In genomic region chr17:17933775-17934174, GRCh38 we compare ENCODE assay signal across 22 cellular contexts. TPM values are rescaled to one million over a fixed set of nuclear protein-coding genes. Genes with fewer than 3 reads are reported as not detected.
DNase-seq lines count a peak whose midpoint lies in the region; ATAC-seq and TF ChIP-seq lines count a peak whose summit lies in the region.
"Had no signal": no experiment of that assay in that cellular context is flagged by ENCODE, and none has a peak within 500 bp of the region (broad histone marks: within the 10 kb centered on the region; RNA-seq: fewer than 3 reads in every experiment).

No MANE protein-coding gene starts in this region.

- peak overlapping the region in 5 of 7 donors; percentile 21 to 94 (median 75) for H3K27ac Mint-ChIP-seq in CD14-positive monocyte
- H3K27ac Mint-ChIP-seq in activated naive CD8-positive, alpha-beta T cell treated with anti-CD3 and anti-CD28 coated beads, Interleukin-2, amount 50 U/mL, for 24 hours: peak overlapping the region; percentile 14
- H3K27ac Mint-ChIP-seq: stimulated activated memory B cell treated with anti-CD40 and anti-IgM and Interleukin-4, amounts not matched to agents 10 μg/mL and 1 μg/mL and 100 μg/mL, for 72 hours had no signal

- in situ Hi-C loops in GM13977 (cut with MboI; ENCODE audit: low pct_unique_long_range_greater_than_20kb, low sequenced_read_pairs, unreplicated experiment): no loop called here

- TF ChIP-seq CTCF in CD14-positive monocyte (IDR thresholded peaks at IDR 0.05): no peak
- no peak for TF ChIP-seq CTCF in GM13977 (IDR thresholded peaks at IDR 0.05; ENCODE audit: extremely low read depth, insufficient read depth, missing control alignments)

- peaks cover 0 to 2% (median 0%) of the 10 kb centered on the region in 3 donors for H3K27me3 Mint-ChIP-seq in CD14-positive monocyte (ENCODE audit: low read depth in 3 of 3)
- no peaks in the 10 kb centered on the region for H3K27me3 Mint-ChIP-seq in activated naive CD8-positive, alpha-beta T cell treated with anti-CD3 and anti-CD28 coated beads, Interleukin-2, amount 50 U/mL, for 24 hours
- H3K27me3 Mint-ChIP-seq: stimulated activated memory B cell treated with anti-CD40 and anti-IgM and Interleukin-4, amounts not matched to agents 10 μg/mL and 1 μg/mL and 100 μg/mL, for 72 hours had no signal

- DNase-seq in CD14-positive monocyte (ENCODE audit: low spot score): no peak
- DNase-seq in HCEC 1CT: peak; percentile 57
- DNase-seq in activated naive CD8-positive, alpha-beta T cell treated with anti-CD3 and anti-CD28 coated beads, Interleukin-2, amount 50 U/mL, for 24 hours: no peak
- peak; percentile 72 for DNase-seq in myocyte (ENCODE audit: low read depth)
- no peak for DNase-seq in GM13977 (ENCODE audit: low spot score)
- DNase-seq in hippocampal formation (lab: John Stamatoyannopoulos, UW): no peak
- DNase-seq: activated CD4-positive, alpha-beta T cell treated with anti-CD3 and anti-CD28 coated beads, Interleukin-2, amount 50 U/mL, for 4 hours; activated T-cell treated with anti-CD3 and anti-CD28 coated beads, Interleukin-2, amount 50 U/mL, for 1 hour; Calu3; caudate nucleus; NCI-H1436; NCI-H2171 treated with DMSO at 0.1 percent for 48 hours; NCI-H526 treated with DMSO at 0.1 percent for 48 hours; occipital lobe; SHP77 treated with DMSO at 0.1 percent for 48 hours; transverse colon had no signal

- H3K4me3 Mint-ChIP-seq in CD14-positive monocyte: no peak overlapping the region
- H3K4me3 Mint-ChIP-seq in activated naive CD8-positive, alpha-beta T cell treated with anti-CD3 and anti-CD28 coated beads, Interleukin-2, amount 50 U/mL, for 24 hours: no peak overlapping the region
- H3K4me3 Mint-ChIP-seq: stimulated activated memory B cell treated with anti-CD40 and anti-IgM and Interleukin-4, amounts not matched to agents 10 μg/mL and 1 μg/mL and 100 μg/mL, for 72 hours had no signal

- intact Hi-C loops in CD14-positive monocyte (cut with micrococcal nuclease): loop anchor here in 1 of 2 donors (5.0 kb wide), 1 partner anchor 39 kb away; the partner anchor contains the start of genes DRC3 and TOM1L2

- no peaks in the 10 kb centered on the region for H3K9me3 Mint-ChIP-seq in CD14-positive monocyte
- H3K9me3 Mint-ChIP-seq in activated naive CD8-positive, alpha-beta T cell treated with anti-CD3 and anti-CD28 coated beads, Interleukin-2, amount 50 U/mL, for 24 hours: no peaks in the 10 kb centered on the region
- H3K9me3 Mint-ChIP-seq: stimulated activated memory B cell treated with anti-CD40 and anti-IgM and Interleukin-4, amounts not matched to agents 10 μg/mL and 1 μg/mL and 100 μg/mL, for 72 hours had no signal

- H3K36me3 Mint-ChIP-seq in CD14-positive monocyte: peaks cover 10 to 11% of the 10 kb centered on the region in 2 donors
- H3K36me3 Mint-ChIP-seq in activated naive CD8-positive, alpha-beta T cell treated with anti-CD3 and anti-CD28 coated beads, Interleukin-2, amount 50 U/mL, for 24 hours (ENCODE audit: low read depth): no peaks in the 10 kb centered on the region
- H3K36me3 Mint-ChIP-seq: stimulated activated memory B cell treated with anti-CD40 and anti-IgM and Interleukin-4, amounts not matched to agents 10 μg/mL and 1 μg/mL and 100 μg/mL, for 72 hours had no signal

- ATAC-seq in activated naive CD8-positive, alpha-beta T cell treated with anti-CD3 and anti-CD28 coated beads, Interleukin-2, amount 50 U/mL, for 24 hours: peak; percentile 82
- ATAC-seq in HG02852 (IDR thresholded peaks at IDR 0.05; ENCODE audit: unreplicated experiment): no peak
- ATAC-seq: HepG2; sciatic nerve; stimulated activated memory B cell treated with anti-CD40 and anti-IgM and Interleukin-4, amounts not matched to agents 10 μg/mL and 1 μg/mL and 100 μg/mL, for 72 hours had no signal

- peaks cover 50% of the 10 kb centered on the region for H3K4me1 Mint-ChIP-seq in CD14-positive monocyte
- peaks cover 31% of the 10 kb centered on the region for H3K4me1 Mint-ChIP-seq in activated naive CD8-positive, alpha-beta T cell treated with anti-CD3 and anti-CD28 coated beads, Interleukin-2, amount 50 U/mL, for 24 hours

RNA-seq across cellular contexts. Expression of gene TOM1L2, which starts 38.4 kb away (rescaled TPM):
- polyA plus RNA-seq in CD14-positive monocyte: 1 to 10 TPM; 1.7 to 2.8 TPM
- total RNA-seq in myocyte: 100 and 178 TPM in 2 replicates
- 104 TPM for polyA plus RNA-seq in myocyte (2012)

RNA-seq across cellular contexts. Expression of gene DRC3, which starts 38.9 kb away (rescaled TPM):
- under 1 TPM; 0.39 to 0.58 TPM for polyA plus RNA-seq in CD14-positive monocyte
- 1.0 and 1.6 TPM in 2 replicates for total RNA-seq in myocyte
- polyA plus RNA-seq in myocyte (2012): 5.2 TPM
- total RNA-seq: H1; T-helper 1 cell treated with Interleukin-12 subunit alpha and Interleukin-12 subunit beta and Interleukin-4 antibody, amounts not matched to agents 30 ng/mL and 1 ng/mL, for 36 hours had no signal

Comparison
In these comparisons a context has a peak if more than half of its experiments do, and no peak if none do; other contexts are left out.
1. DNase-seq: peak in HCEC 1CT (single experiment) and myocyte (single experiment); none in CD14-positive monocyte (single experiment), activated naive CD8-positive, alpha-beta T cell treated with anti-CD3 and anti-CD28 coated beads, Interleukin-2, amount 50 U/mL, for 24 hours (single experiment), GM13977 (single experiment) and hippocampal formation (0 of 2).